Comparison of ENCODE assay signal across 30 cellular contexts in the genomic region with DNA sequence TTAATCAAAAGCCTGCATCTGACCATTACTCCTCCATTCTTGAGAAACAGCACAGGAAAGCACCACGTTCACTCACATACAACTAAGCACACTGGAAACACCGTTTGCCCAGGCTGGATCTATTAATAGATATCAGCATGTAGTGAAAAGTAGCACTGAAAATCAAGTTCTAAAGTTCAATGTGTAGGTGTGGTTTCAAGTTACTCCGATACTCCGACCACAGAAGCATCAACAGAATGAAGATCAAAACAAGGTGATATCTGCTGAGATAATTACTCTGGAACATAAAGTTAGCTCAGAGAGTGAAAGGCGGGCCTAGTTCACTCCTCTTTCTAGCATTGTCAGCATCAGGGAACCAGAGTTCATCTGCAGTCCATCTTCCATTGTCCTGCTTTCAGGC.
DNase-seq lines count a peak whose midpoint lies in the region; ATAC-seq and TF ChIP-seq lines count a peak whose summit lies in the region.
"Had no signal": no experiment of that assay in that cellular context is flagged by ENCODE, and none has a peak within 500 bp of the region (broad histone marks: within the 10 kb centered on the region; RNA-seq: fewer than 3 reads in every experiment).

No MANE protein-coding gene starts in this region.

- H3K27ac ChIP-seq in HCT116 (ENCODE audit: low read depth, low read length), result no peak overlapping the region
- H3K27ac ChIP-seq: A549, esophagus muscularis mucosa, pancreas, SJCRH30, skin epidermis, vagina had no signal

- no peak overlapping the region for H3K4me3 ChIP-seq in HCT116 (replicated peaks in 1 of 2; ENCODE audit: low read depth in 1 of 2, low read length in 2 of 2)
- H3K4me3 ChIP-seq in HAP-1, result no peak overlapping the region
- H3K4me3 ChIP-seq: A549, esophagus muscularis mucosa, K562, pancreas, SJCRH30, skin epidermis, vagina had no signal

- POLR2A ChIA-PET in HCT116 (lab: Charles Lee), result no interaction called here

- H2AFZ ChIP-seq in HCT116 (ENCODE audit: low read depth, low read length, poor library complexity, severe bottlenecking), result peak overlapping the region; percentile 63

- H3K36me3 ChIP-seq in HCT116 (ENCODE audit: control insufficient read depth in 1 of 2, insufficient read depth in 2 of 2, low read length in 2 of 2) (no peaks in the 10 kb centered on the region), HAP-1 (replicated peaks) (no peaks in the 10 kb centered on the region)
- H3K36me3 ChIP-seq: esophagus muscularis mucosa, pancreas, SJCRH30, vagina had no signal

- in situ Hi-C loops in HAP-1 (cut with MboI; ENCODE audit: low sequenced_read_pairs), result no loop called here

- H3K9ac ChIP-seq in HCT116 (ENCODE audit: low read length), result no peak overlapping the region

- TF ChIP-seq CTCF in HCT116 (IDR thresholded peaks at IDR 0.05 in 2 of 3, conservative IDR thresholded peaks at IDR 0.05 in 1 of 3; ENCODE audit: borderline replicate concordance in 1 of 3, insufficient read depth in 1 of 3, low read depth in 2 of 3, low read length in 2 of 3), result no peak

- no peaks in the 10 kb centered on the region for H3K79me2 ChIP-seq in HCT116 (ENCODE audit: insufficient read depth, low read length)

- H3K9me3 ChIP-seq in HCT116 (ENCODE audit: control insufficient read depth in 1 of 2, insufficient read depth in 1 of 2, low read depth in 1 of 2, low read length in 2 of 2), result no peaks in the 10 kb centered on the region
- H3K9me3 ChIP-seq in HAP-1, result no peaks in the 10 kb centered on the region
- H3K9me3 ChIP-seq: A549, esophagus muscularis mucosa, pancreas, SJCRH30, vagina had no signal

- no peak for TF ChIP-seq POLR2A in HCT116 (IDR thresholded peaks at IDR 0.05; ENCODE audit: borderline replicate concordance, extremely low read depth, insufficient read depth, insufficient read length)

- intact Hi-C loops in HCT116 (cut with micrococcal nuclease), result no loop called here

- no peaks in the 10 kb centered on the region for H4K20me1 ChIP-seq in HCT116 (ENCODE audit: insufficient read depth)

- ATAC-seq in GM18499 (IDR thresholded peaks at IDR 0.05; ENCODE audit: insufficient read depth, unreplicated experiment) (peak; percentile 46), HCT116 (no peak), HG03565 (IDR thresholded peaks at IDR 0.05; ENCODE audit: unreplicated experiment) (peak; percentile 75), GM19452 (IDR thresholded peaks at IDR 0.05; ENCODE audit: unreplicated experiment) (no peak), HG02885 (IDR thresholded peaks at IDR 0.05; ENCODE audit: poor library complexity, unreplicated experiment) (no peak)
- ATAC-seq: A549; K562; pancreas; stimulated activated naive CD8-positive, alpha-beta T cell treated with anti-CD3 and anti-CD28 coated beads, Interleukin-15, amount 100 ng/mL, for 72 hours had no signal

- H3K27me3 ChIP-seq in HCT116 (ENCODE audit: insufficient read depth, low read length), result no peaks in the 10 kb centered on the region
- H3K27me3 ChIP-seq in HAP-1 (ENCODE audit: low read depth), result no peaks in the 10 kb centered on the region
- H3K27me3 ChIP-seq: esophagus muscularis mucosa, pancreas, SJCRH30, vagina had no signal

- H3K9me2 ChIP-seq in HCT116 (ENCODE audit: insufficient read depth), result no peaks in the 10 kb centered on the region

- H3K4me1 ChIP-seq in HCT116 (ENCODE audit: control insufficient read depth in 1 of 2, insufficient read depth in 2 of 2, low read length in 2 of 2) (peaks cover 0 to 7% of the 10 kb centered on the region in 2 experiments; a peak in 1 of 4 replicates), HAP-1 (no peaks in the 10 kb centered on the region)
- H3K4me1 ChIP-seq: A549, esophagus muscularis mucosa, pancreas, SJCRH30, vagina had no signal

- CTCF ChIA-PET in HCT116 (lab: Charles Lee), result no interaction called here

- DNase-seq in HCT116 (ENCODE audit: low read depth, low spot score) (no peak), iris pigment epithelial cell (ENCODE audit: low read depth) (peak; percentile 24), HAP-1 (ENCODE audit: low spot score in 2 of 2) (no peak)
- no peak for DNase-seq in activated CD8-positive, alpha-beta memory T cell treated with anti-CD3 and anti-CD28 coated beads for 24 hours
- DNase-seq: activated CD4-positive, alpha-beta T cell treated with anti-CD3 and anti-CD28 coated beads, Interleukin-2, amount 50 U/mL, for 1 hour; AML-193; anterior cingulate cortex; CD4-positive, alpha-beta memory T cell; cortex of kidney; DMS 273 treated with DMSO at 0.1 percent for 48 hours; EL; foreskin melanocyte; HCEC 1CT; NCI-H1105 treated with DMSO at 0.1 percent for 48 hours; NCI-H2029; NCI-H2227 treated with DMSO at 0.1 percent for 48 hours; NCI-H69; pancreas; retina; SJCRH30; stimulated activated naive CD8-positive, alpha-beta T cell treated with anti-CD3 and anti-CD28 coated beads, Interleukin-15, amount 100 ng/mL, for 72 hours had no signal

- RAD21 ChIA-PET in HCT116 (lab: Charles Lee; ENCODE audit: low non-redundant PET in 1 of 2, low total read pairs in 2 of 2, uncharacterized antibody in 2 of 2, unreplicated experiment in 2 of 2), result no interaction called here

- H3K4me2 ChIP-seq in HCT116 (ENCODE audit: low read length), result peak overlapping the region; percentile 32; the same call in 1 of the 2 replicates
- H3K4me2 ChIP-seq: A549 had no signal

- no peak for TF ChIP-seq RAD21 in HCT116 (IDR thresholded peaks at IDR 0.05; ENCODE audit: low read depth)

- no TSS peak for BruUV-seq in HCT116 (replicated peaks; lab: Mats Ljungman, UMichigan)

TF ChIP-seq in HCT116, 20 proteins besides CTCF, POLR2A, EP300 and RAD21:
- no peak for TF ChIP-seq TCF7L2 (IDR thresholded peaks at IDR 0.05; ENCODE audit: borderline replicate concordance, extremely low read depth, insufficient read depth, insufficient read length)
- TF ChIP-seq, protein P1, sequence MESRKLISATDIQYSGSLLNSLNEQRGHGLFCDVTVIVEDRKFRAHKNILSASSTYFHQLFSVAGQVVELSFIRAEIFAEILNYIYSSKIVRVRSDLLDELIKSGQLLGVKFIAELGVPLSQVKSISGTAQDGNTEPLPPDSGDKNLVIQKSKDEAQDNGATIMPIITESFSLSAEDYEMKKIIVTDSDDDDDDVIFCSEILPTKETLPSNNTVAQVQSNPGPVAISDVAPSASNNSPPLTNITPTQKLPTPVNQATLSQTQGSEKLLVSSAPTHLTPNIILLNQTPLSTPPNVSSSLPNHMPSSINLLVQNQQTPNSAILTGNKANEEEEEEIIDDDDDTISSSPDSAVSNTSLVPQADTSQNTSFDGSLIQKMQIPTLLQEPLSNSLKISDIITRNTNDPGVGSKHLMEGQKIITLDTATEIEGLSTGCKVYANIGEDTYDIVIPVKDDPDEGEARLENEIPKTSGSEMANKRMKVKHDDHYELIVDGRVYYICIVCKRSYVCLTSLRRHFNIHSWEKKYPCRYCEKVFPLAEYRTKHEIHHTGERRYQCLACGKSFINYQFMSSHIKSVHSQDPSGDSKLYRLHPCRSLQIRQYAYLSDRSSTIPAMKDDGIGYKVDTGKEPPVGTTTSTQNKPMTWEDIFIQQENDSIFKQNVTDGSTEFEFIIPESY (IDR thresholded peaks at IDR 0.05; ENCODE audit: extremely low read depth, insufficient replicate concordance, low read length), result no peak
- no peak for TF ChIP-seq ZFX (IDR thresholded peaks at IDR 0.05)
- TF ChIP-seq FOSL1 (IDR thresholded peaks at IDR 0.05; ENCODE audit: low read depth), result no peak
- TF ChIP-seq, protein P2, sequence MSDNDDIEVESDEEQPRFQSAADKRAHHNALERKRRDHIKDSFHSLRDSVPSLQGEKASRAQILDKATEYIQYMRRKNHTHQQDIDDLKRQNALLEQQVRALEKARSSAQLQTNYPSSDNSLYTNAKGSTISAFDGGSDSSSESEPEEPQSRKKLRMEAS (IDR thresholded peaks at IDR 0.05), result no peak
- no peak for TF ChIP-seq ZNF274 (IDR thresholded peaks at IDR 0.05; ENCODE audit: low read depth, low read length)

Comparison
In these comparisons a context has a peak if more than half of its experiments do, and no peak if none do; other contexts are left out.
1. ATAC-seq: peak in GM18499 (single experiment) and HG03565 (single experiment); none in HCT116 (single experiment), GM19452 (single experiment) and HG02885 (single experiment).